In the genomic region with DNA sequence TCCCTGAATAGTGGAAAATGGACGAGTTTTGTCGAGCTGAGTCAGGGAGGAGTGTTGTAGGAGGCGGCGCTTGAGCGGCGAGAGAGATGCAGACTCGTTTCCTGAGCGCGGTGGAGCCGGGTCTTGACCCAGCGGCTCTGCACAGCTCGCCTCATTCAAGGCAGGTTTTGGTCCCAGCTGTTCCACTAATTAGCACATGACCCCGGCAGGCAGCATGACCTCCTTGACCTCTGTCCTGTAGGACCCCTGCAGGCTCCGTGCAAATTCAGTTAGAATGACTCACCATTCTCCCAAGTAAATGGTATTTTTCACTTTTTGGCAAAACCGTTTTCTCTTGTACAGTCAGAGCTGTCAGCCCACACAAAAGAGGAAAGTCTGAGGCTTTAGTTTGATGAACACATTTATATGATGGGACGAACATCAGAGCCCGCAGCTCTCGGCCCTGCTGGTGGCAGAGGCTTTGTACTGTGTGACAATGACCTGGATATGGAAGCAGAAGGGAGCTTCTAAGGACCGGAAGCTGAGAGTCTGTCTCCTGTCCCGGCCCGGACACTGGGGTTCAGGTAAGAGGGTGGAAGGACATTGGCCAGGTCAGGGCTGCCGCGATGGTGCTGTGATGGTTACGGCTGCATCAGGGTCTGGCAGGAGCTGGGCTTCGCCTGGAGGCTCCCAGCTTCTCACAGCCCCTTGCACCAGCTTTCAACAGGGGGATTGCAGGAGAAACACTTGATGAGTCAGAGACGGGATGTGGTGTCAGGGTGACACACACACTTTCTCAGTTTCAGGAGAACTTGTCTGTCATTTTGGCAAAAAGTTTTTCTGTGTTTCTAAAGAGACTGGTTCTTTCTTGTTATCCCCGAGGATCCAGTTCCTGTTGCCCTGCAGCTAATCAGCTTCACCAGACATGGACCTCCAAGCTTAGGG, we compare ENCODE assay signal across 10 cellular contexts. TPM values are rescaled to one million over a fixed set of nuclear protein-coding genes. Genes with fewer than 3 reads are reported as not detected.
A peak's percentile ranks its signal among the peaks of the same experiment; 100 is the strongest.
DNase-seq lines count a peak whose midpoint lies in the region; ATAC-seq and TF ChIP-seq lines count a peak whose summit lies in the region.
"Had no signal": no experiment of that assay in that cellular context is flagged by ENCODE, and none has a peak within 500 bp of the region (broad histone marks: within the 10 kb centered on the region; RNA-seq: fewer than 3 reads in every experiment).

No MANE protein-coding gene starts in this region.

- no peak overlapping the region for H3K27ac ChIP-seq in CD4-positive, alpha-beta T cell (ENCODE audit: low read depth, low read length)
- H3K27ac ChIP-seq in psoas muscle (no peak overlapping the region), vagina (no peak overlapping the region)
- H3K27ac ChIP-seq: upper lobe of left lung had no signal

- H3K36me3 ChIP-seq in H7 (replicated peaks; ENCODE audit: control insufficient read depth, insufficient read depth, low read length) (no peaks in the 10 kb centered on the region), psoas muscle (ENCODE audit: insufficient read depth in 1 of 2, low read depth in 1 of 2) (no peaks in the 10 kb centered on the region), vagina (no peaks in the 10 kb centered on the region)
- H3K36me3 ChIP-seq: upper lobe of left lung had no signal

- 46 to 56% (median 50%) methylated on average over 27 of the region's 27 CpGs for WGBS in psoas muscle, 3 donors

- no peak for TF ChIP-seq CTCF in CD4-positive, alpha-beta T cell (IDR thresholded peaks at IDR 0.05)
- no peak for TF ChIP-seq CTCF in psoas muscle (IDR thresholded peaks at IDR 0.05)
- TF ChIP-seq CTCF in vagina (IDR thresholded peaks at IDR 0.05) = no peak

- peak; percentile 49 for ATAC-seq in CD4-positive, alpha-beta T cell (ENCODE audit: poor library complexity)
- ATAC-seq in psoas muscle = no peak

- intact Hi-C loops in CD4-positive, alpha-beta T cell (cut with DNase I, micrococcal nuclease) = no loop called here
- intact Hi-C loops in psoas muscle (cut with DNase I) (no loop called here), vagina (cut with DNase I) (no loop called here)

- CTCF ChIA-PET in CD4-positive, alpha-beta T cell (lab: Charles Lee) = no interaction called here

- H3K27me3 ChIP-seq in CD4-positive, alpha-beta T cell (ENCODE audit: control insufficient read depth, insufficient read depth, low read length) = no peaks in the 10 kb centered on the region
- H3K27me3 ChIP-seq in H7 (ENCODE audit: control insufficient read depth, insufficient read depth, low read length) (no peaks in the 10 kb centered on the region), psoas muscle (ENCODE audit: insufficient read depth in 3 of 3, low read length in 2 of 3) (peaks cover 0 to 11% (median 2%) of the 10 kb centered on the region in 3 donors), vagina (no peaks in the 10 kb centered on the region)
- H3K27me3 ChIP-seq: upper lobe of left lung had no signal

- peaks cover 17% of the 10 kb centered on the region for H3K27me3 Mint-ChIP-seq in CD4-positive, alpha-beta T cell
- H3K27me3 Mint-ChIP-seq in activated T-cell treated with anti-CD3 and anti-CD28 coated beads, Interleukin-2, amount 50 U/mL, for 24 hours = peaks cover 14% of the 10 kb centered on the region

- peak in 2 of 10 experiments; percentile 6 to 13 for DNase-seq in CD4-positive, alpha-beta T cell
- DNase-seq in H7 = peak; percentile 70
- DNase-seq in activated T-cell treated with anti-CD3 and anti-CD28 coated beads, Interleukin-2, amount 50 U/mL, for 24 hours = peak; percentile 56
- peak; percentile 20 for DNase-seq in inferior parietal cortex (ENCODE audit: extremely low spot score)
- DNase-seq in erythroblast (lab: John Stamatoyannopoulos, UW) = no peak
- no peak for DNase-seq in psoas muscle
- no peak for DNase-seq in kidney glomerular epithelial cell (lab: John Stamatoyannopoulos, UW)
- DNase-seq in vagina (ENCODE audit: extremely low spot score in 2 of 2) = no peak
- DNase-seq: MM.1S had no signal

- H3K4me1 ChIP-seq in psoas muscle (no peaks in the 10 kb centered on the region), vagina (no peaks in the 10 kb centered on the region)
- H3K4me1 ChIP-seq: upper lobe of left lung had no signal

- peaks cover 10% of the 10 kb centered on the region for H3K4me1 Mint-ChIP-seq in CD4-positive, alpha-beta T cell (ENCODE audit: low read depth)
- H3K4me1 Mint-ChIP-seq in activated T-cell treated with anti-CD3 and anti-CD28 coated beads, Interleukin-2, amount 50 U/mL, for 24 hours (ENCODE audit: low read depth) = peaks cover 28% of the 10 kb centered on the region

- H3K9me3 Mint-ChIP-seq in CD4-positive, alpha-beta T cell = no peaks in the 10 kb centered on the region
- peaks cover 9% of the 10 kb centered on the region for H3K9me3 Mint-ChIP-seq in activated T-cell treated with anti-CD3 and anti-CD28 coated beads, Interleukin-2, amount 50 U/mL, for 24 hours

- no peaks in the 10 kb centered on the region for H3K9me3 ChIP-seq in CD4-positive, alpha-beta T cell (ENCODE audit: control insufficient read depth, low read length)
- H3K9me3 ChIP-seq in psoas muscle (no peaks in the 10 kb centered on the region), vagina (no peaks in the 10 kb centered on the region)
- H3K9me3 ChIP-seq: upper lobe of left lung had no signal

- H3K27ac Mint-ChIP-seq in CD4-positive, alpha-beta T cell = peak overlapping the region; percentile 70
- peak overlapping the region; percentile 98 for H3K27ac Mint-ChIP-seq in activated T-cell treated with anti-CD3 and anti-CD28 coated beads, Interleukin-2, amount 50 U/mL, for 24 hours

- peak overlapping the region; percentile 72 for H3K4me3 Mint-ChIP-seq in CD4-positive, alpha-beta T cell
- peak overlapping the region; percentile 67 for H3K4me3 Mint-ChIP-seq in activated T-cell treated with anti-CD3 and anti-CD28 coated beads, Interleukin-2, amount 50 U/mL, for 24 hours

- POLR2A ChIA-PET in CD4-positive, alpha-beta T cell (lab: Charles Lee) = no interaction called here

- H3K4me3 ChIP-seq in H7 (ENCODE audit: insufficient read depth, low read depth, low read length) = no peak overlapping the region
- no peak overlapping the region for H3K4me3 ChIP-seq in psoas muscle
- H3K4me3 ChIP-seq in vagina = no peak overlapping the region
- H3K4me3 ChIP-seq: upper lobe of left lung had no signal

- no peaks in the 10 kb centered on the region for H3K36me3 Mint-ChIP-seq in CD4-positive, alpha-beta T cell (ENCODE audit: low read depth)
- no peaks in the 10 kb centered on the region for H3K36me3 Mint-ChIP-seq in activated T-cell treated with anti-CD3 and anti-CD28 coated beads, Interleukin-2, amount 50 U/mL, for 24 hours (ENCODE audit: low read depth)

- TF ChIP-seq POLR2A in erythroblast (IDR thresholded peaks at IDR 0.05; ENCODE audit: low read length) (no peak), vagina (IDR thresholded peaks at IDR 0.05) (no peak)

RNA-seq across cellular contexts. Expression of a gene that starts 29.9 kb away (rescaled TPM):
- total RNA-seq in CD4-positive, alpha-beta T cell = not detected
- 1.1 and 2.6 TPM in 2 replicates for total RNA-seq in H7 (2014; rRNA removed; shearing (Covaris generic))
- total RNA-seq in psoas muscle (under 1 TPM in 1 of 4 donors, not detected in 3; 0.49 TPM), vagina (17.4 TPM)
- 1 to 10 TPM in 1 of 3 donors, under 1 TPM in 2; 0.26 to 1.1 (median 0.35) TPM for polyA plus RNA-seq in psoas muscle

RNA-seq across cellular contexts. Expression of a gene that starts 53.0 kb away (rescaled TPM):
- 10 to 100 TPM; 89.7 to 93.2 TPM for total RNA-seq in CD4-positive, alpha-beta T cell
- 138 and 179 TPM in 2 replicates for total RNA-seq in H7 (2014; rRNA removed; shearing (Covaris generic))
- total RNA-seq in psoas muscle (10 to 100 TPM; 55.8 to 73.6 (median 66.5) TPM), vagina (57.9 TPM)
- 100 to 1,000 TPM in 2 of 3 donors, 10 to 100 TPM in 1; 78.1 to 104 (median 100) TPM for polyA plus RNA-seq in psoas muscle

RNA-seq across cellular contexts. Expression of a gene that starts 53.9 kb away (rescaled TPM):
- 10 to 100 TPM; 59.7 to 61.9 TPM for total RNA-seq in CD4-positive, alpha-beta T cell
- total RNA-seq in H7 (2014; rRNA removed; shearing (Covaris generic)) = 13.1 and 15.4 TPM in 2 replicates
- total RNA-seq in psoas muscle (10 to 100 TPM in 1 of 4 donors, 1 to 10 TPM in 3; 7.7 to 10.0 (median 8.9) TPM), vagina (32.9 TPM)
- 1 to 10 TPM; 8.3 to 9.6 (median 9.2) TPM for polyA plus RNA-seq in psoas muscle

Comparison
In these comparisons a context has a peak if more than half of its experiments do, and no peak if none do; other contexts are left out.
1. DNase-seq: peak in H7 (single experiment), activated T-cell treated with anti-CD3 and anti-CD28 coated beads, Interleukin-2, amount 50 U/mL, for 24 hours (single experiment) and inferior parietal cortex (single experiment); none in erythroblast (0 of 2), psoas muscle (0 of 2), kidney glomerular epithelial cell (single experiment) and vagina (0 of 2).